Comparison of ENCODE assay signal across 12 cellular contexts in the genomic region with DNA sequence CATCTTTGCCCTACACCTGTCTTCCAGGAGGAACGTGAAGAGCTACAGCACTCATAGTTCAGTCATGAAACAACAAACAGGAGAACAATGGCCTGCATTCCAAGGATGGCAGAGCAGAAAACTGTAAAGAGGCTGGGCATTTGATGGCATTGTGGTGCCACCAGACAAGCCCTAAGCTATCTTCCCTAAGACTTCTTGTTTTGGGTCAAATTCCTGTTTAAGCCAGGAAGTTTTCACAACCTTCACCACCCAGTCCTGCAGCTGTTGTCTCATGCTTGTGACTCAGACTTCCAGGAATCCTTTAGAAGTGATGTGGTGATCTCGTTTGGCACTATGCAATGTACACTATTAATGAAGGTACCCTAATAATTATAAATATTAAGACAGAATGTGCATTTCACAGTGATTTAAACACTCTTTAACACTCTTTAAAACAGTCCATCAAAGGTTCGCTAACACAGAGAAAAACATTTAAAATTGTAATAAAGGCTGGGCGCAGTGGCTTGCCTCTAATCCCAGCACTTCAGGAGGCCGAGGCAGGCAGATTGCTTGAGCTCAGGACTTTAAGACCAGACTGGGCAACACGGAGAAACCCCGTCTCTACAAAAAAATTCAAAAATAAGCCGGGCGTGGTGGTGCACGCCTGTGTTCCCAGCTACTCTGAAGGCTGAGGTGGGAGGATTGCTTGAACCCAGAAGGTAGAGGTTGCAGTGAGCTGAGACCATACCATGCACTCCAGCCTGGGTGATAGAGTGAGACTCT. TPM values are rescaled to one million over a fixed set of nuclear protein-coding genes. Genes with fewer than 3 reads are reported as not detected.
DNase-seq lines count a peak whose midpoint lies in the region; ATAC-seq and TF ChIP-seq lines count a peak whose summit lies in the region.
"Had no signal": no experiment of that assay in that cellular context is flagged by ENCODE, and none has a peak within 500 bp of the region (broad histone marks: within the 10 kb centered on the region; RNA-seq: fewer than 3 reads in every experiment).

No MANE protein-coding gene starts in this region.

- no peak for TF ChIP-seq POLR2A in suprapubic skin (IDR thresholded peaks at IDR 0.05)

- no peak overlapping the region for H3K9ac ChIP-seq in skeletal muscle satellite cell (ENCODE audit: low read depth, low read length)

- H3K9me3 ChIP-seq in SJCRH30 (replicated peaks) (no peaks in the 10 kb centered on the region), skeletal muscle satellite cell (replicated peaks; ENCODE audit: low read length) (no peaks in the 10 kb centered on the region), suprapubic skin (no peaks in the 10 kb centered on the region)

- H3K4me3 ChIP-seq in SJCRH30, result peak overlapping the region; percentile 30
- H3K4me3 ChIP-seq in fibroblast of mammary gland (ENCODE audit: control insufficient read depth, low read depth, low read length), result no peak overlapping the region
- peak overlapping the region; percentile 5 for H3K4me3 ChIP-seq in skeletal muscle satellite cell (ENCODE audit: low read length)
- H3K4me3 ChIP-seq in suprapubic skin, result no peak overlapping the region
- H3K4me3 ChIP-seq: SK-N-MC had no signal

- H3K36me3 Mint-ChIP-seq in T-helper 1 cell treated with Interleukin-12 subunit alpha and Interleukin-12 subunit beta and Interleukin-4 antibody, amounts not matched to agents 30 μg/mL and 1 μg/mL, for 36 hours (ENCODE audit: low read depth), result peaks cover 8% of the 10 kb centered on the region

- peaks cover 38% of the 10 kb centered on the region for H3K4me1 Mint-ChIP-seq in T-helper 1 cell treated with Interleukin-12 subunit alpha and Interleukin-12 subunit beta and Interleukin-4 antibody, amounts not matched to agents 30 μg/mL and 1 μg/mL, for 36 hours (ENCODE audit: low read depth)

- H3K27me3 ChIP-seq in SJCRH30 (no peaks in the 10 kb centered on the region), skeletal muscle satellite cell (ENCODE audit: control insufficient read depth, insufficient read depth, low read length) (no peaks in the 10 kb centered on the region), suprapubic skin (no peaks in the 10 kb centered on the region)

- TF ChIP-seq CTCF in fibroblast of mammary gland (conservative IDR thresholded peaks at IDR 0.05; ENCODE audit: control insufficient read depth, insufficient read depth, low read depth, low read length) (no peak), suprapubic skin (IDR thresholded peaks at IDR 0.05) (no peak)

- TF ChIP-seq EP300 in suprapubic skin (IDR thresholded peaks at IDR 0.05), result no peak

- no peak for ATAC-seq in HG02763 (IDR thresholded peaks at IDR 0.05; ENCODE audit: unreplicated experiment)

- peaks cover 32% of the 10 kb centered on the region for H3K4me1 ChIP-seq in SJCRH30
- peaks cover 28% of the 10 kb centered on the region for H3K4me1 ChIP-seq in skeletal muscle satellite cell (ENCODE audit: control insufficient read depth, insufficient read depth, low read length)
- H3K4me1 ChIP-seq in suprapubic skin, result peaks cover 23% of the 10 kb centered on the region

- H3K27ac ChIP-seq in SJCRH30 (peak overlapping the region; percentile 85), suprapubic skin (no peak overlapping the region)
- H3K27ac ChIP-seq: HL-60, SK-N-MC had no signal

- no peaks in the 10 kb centered on the region for H3K36me3 ChIP-seq in SJCRH30
- no peaks in the 10 kb centered on the region for H3K36me3 ChIP-seq in skeletal muscle satellite cell (ENCODE audit: insufficient read depth, low read length)
- H3K36me3 ChIP-seq in suprapubic skin, result no peaks in the 10 kb centered on the region

- DNase-seq in T-helper 1 cell, result no peak
- DNase-seq in SJCRH30, result peak; percentile 78 to 90
- peak; percentile 70 for DNase-seq in fibroblast of mammary gland (ENCODE audit: low read depth)
- no peak for DNase-seq in HEK293T (ENCODE audit: extremely low spot score)
- DNase-seq in suprapubic skin (ENCODE audit: low spot score in 2 of 2), result no peak
- DNase-seq: naive B cell, NCI-H2171 treated with DMSO at 0.1 percent for 48 hours had no signal

- POLR2A ChIA-PET in HEK293T (lab: Yijun Ruan, JAX), result interaction anchor here (0.7 to 1.4 kb wide), 2 partner anchors 9 to 103 kb away, joined by 3 read pairs; a partner anchor contains a TSS

- H3K27me3 Mint-ChIP-seq in T-helper 1 cell treated with Interleukin-12 subunit alpha and Interleukin-12 subunit beta and Interleukin-4 antibody, amounts not matched to agents 30 μg/mL and 1 μg/mL, for 36 hours (ENCODE audit: low read depth), result no peaks in the 10 kb centered on the region
- H3K27me3 Mint-ChIP-seq: naive B cell had no signal

- WGBS in suprapubic skin, result 71% methylated on average over 10 of the region's 10 CpGs

- H3K4me2 ChIP-seq in skeletal muscle satellite cell (ENCODE audit: low read length), result peak overlapping the region; percentile 35

- H3K27ac Mint-ChIP-seq in T-helper 1 cell treated with Interleukin-12 subunit alpha and Interleukin-12 subunit beta and Interleukin-4 antibody, amounts not matched to agents 30 μg/mL and 1 μg/mL, for 36 hours, result no peak overlapping the region

- H3K4me3 Mint-ChIP-seq in T-helper 1 cell treated with Interleukin-12 subunit alpha and Interleukin-12 subunit beta and Interleukin-4 antibody, amounts not matched to agents 30 μg/mL and 1 μg/mL, for 36 hours, result peak overlapping the region; percentile 19

- H3K9me3 Mint-ChIP-seq in T-helper 1 cell treated with Interleukin-12 subunit alpha and Interleukin-12 subunit beta and Interleukin-4 antibody, amounts not matched to agents 30 μg/mL and 1 μg/mL, for 36 hours, result no peaks in the 10 kb centered on the region
- H3K9me3 Mint-ChIP-seq: naive B cell had no signal

- CTCF ChIA-PET in HEK293T (lab: Yijun Ruan, JAX), result interaction anchor here (0.6 kb wide), 1 partner anchor 51 kb away, joined by 4 read pairs; no protein-coding TSS in a partner anchor

TF ChIP-seq in HEK293T, 16 proteins besides CTCF, POLR2A, EP300 and RAD21:
- no peak for TF ChIP-seq FOXM1 (IDR thresholded peaks at IDR 0.05; ENCODE audit: borderline replicate concordance)
- TF ChIP-seq, protein P1, sequence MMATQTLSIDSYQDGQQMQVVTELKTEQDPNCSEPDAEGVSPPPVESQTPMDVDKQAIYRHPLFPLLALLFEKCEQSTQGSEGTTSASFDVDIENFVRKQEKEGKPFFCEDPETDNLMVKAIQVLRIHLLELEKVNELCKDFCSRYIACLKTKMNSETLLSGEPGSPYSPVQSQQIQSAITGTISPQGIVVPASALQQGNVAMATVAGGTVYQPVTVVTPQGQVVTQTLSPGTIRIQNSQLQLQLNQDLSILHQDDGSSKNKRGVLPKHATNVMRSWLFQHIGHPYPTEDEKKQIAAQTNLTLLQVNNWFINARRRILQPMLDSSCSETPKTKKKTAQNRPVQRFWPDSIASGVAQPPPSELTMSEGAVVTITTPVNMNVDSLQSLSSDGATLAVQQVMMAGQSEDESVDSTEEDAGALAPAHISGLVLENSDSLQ (IDR thresholded peaks at IDR 0.05), result no peak
- TF ChIP-seq HDGF (IDR thresholded peaks at IDR 0.05; ENCODE audit: borderline replicate concordance), result no peak
- TF ChIP-seq NFRKB (IDR thresholded peaks at IDR 0.05), result no peak
- no peak for TF ChIP-seq FOXK2 (IDR thresholded peaks at IDR 0.05)
- TF ChIP-seq ARNT (IDR thresholded peaks at IDR 0.05), result no peak
- TF ChIP-seq LEF1 (IDR thresholded peaks at IDR 0.05; ENCODE audit: borderline replicate concordance), result no peak
- no peak for TF ChIP-seq TARDBP (IDR thresholded peaks at IDR 0.05)
- TF ChIP-seq L3MBTL2 (conservative IDR thresholded peaks at IDR 0.05), result no peak
- TF ChIP-seq ELF4 (IDR thresholded peaks at IDR 0.05), result no peak
- no peak for TF ChIP-seq SUZ12 (IDR thresholded peaks at IDR 0.05)
- no peak for TF ChIP-seq CTBP1 (IDR thresholded peaks at IDR 0.05; ENCODE audit: borderline replicate concordance)
- TF ChIP-seq ZNF384 (IDR thresholded peaks at IDR 0.05), result no peak

RNA-seq across cellular contexts. Expression of a gene that starts 2.7 kb away (rescaled TPM):
- total RNA-seq in SJCRH30 (2014; rRNA removed; shearing (Covaris generic)), result 23.7 and 24.0 TPM in 2 replicates
- total RNA-seq in skeletal muscle satellite cell (2012; rRNA removed), result 16.6 and 17.5 TPM in 2 replicates
- 10 to 100 TPM; 35.2 to 59.8 (median 44.3) TPM for total RNA-seq in suprapubic skin

Comparison
In these comparisons a context has a peak if more than half of its experiments do, and no peak if none do; other contexts are left out.
1. DNase-seq: peak in SJCRH30 (2 of 2) and fibroblast of mammary gland (single experiment); none in T-helper 1 cell (0 of 5), HEK293T (single experiment) and suprapubic skin (0 of 2).
2. H3K4me3 ChIP-seq: peak in SJCRH30 (single experiment) and skeletal muscle satellite cell (single experiment); none in fibroblast of mammary gland (single experiment) and suprapubic skin (single experiment).